In genomic region chr7:136339464-136339863, GRCh38 we compare ENCODE assay signal across 23 cellular contexts.
DNase-seq lines count a peak whose midpoint lies in the region; ATAC-seq and TF ChIP-seq lines count a peak whose summit lies in the region.
"Had no signal": no experiment of that assay in that cellular context is flagged by ENCODE, and none has a peak within 500 bp of the region (broad histone marks: within the 10 kb centered on the region; RNA-seq: fewer than 3 reads in every experiment).

No MANE protein-coding gene starts in this region.

- H3K4me3 ChIP-seq in AG10803 (ENCODE audit: low read length): no peak overlapping the region
- H3K4me3 ChIP-seq in astrocyte of the spinal cord (ENCODE audit: low read depth, low read length): no peak overlapping the region
- no peak overlapping the region for H3K4me3 ChIP-seq in left ventricle myocardium inferior
- H3K4me3 ChIP-seq: GM23338, SJCRH30 had no signal

- DNase-seq in AG10803 (ENCODE audit: low read depth) (peak; percentile 4), RKO (ENCODE audit: low spot score) (peak; percentile 28), astrocyte of the spinal cord (ENCODE audit: low read depth, low spot score) (peak; percentile 5), hypothalamus (lab: John Stamatoyannopoulos, UW) (no peak), left ventricle myocardium inferior (no peak)
- DNase-seq in stimulated activated CD4-positive, alpha-beta T cell treated with anti-CD3 and anti-CD28 coated beads, Interleukin-2, amount 100 ng/mL, for 48 hours: no peak
- DNase-seq: 8988T; Calu3; CD8-positive, alpha-beta memory T cell; DMS53; HCEC 1CT; Karpas-422; MM.1S; NCI-H1048; NCI-H1417 treated with DMSO at 0.1 percent for 48 hours; NCI-H187; NCI-H2107; NCI-H69; SJCRH30 had no signal

- H3K4me1 ChIP-seq in left ventricle myocardium inferior: no peaks in the 10 kb centered on the region
- H3K4me1 ChIP-seq: SJCRH30 had no signal

- no peaks in the 10 kb centered on the region for H3K9me3 ChIP-seq in left ventricle myocardium inferior (replicated peaks)
- H3K9me3 ChIP-seq: SJCRH30 had no signal

- no peaks in the 10 kb centered on the region for H3K36me3 ChIP-seq in left ventricle myocardium inferior
- H3K36me3 ChIP-seq: SJCRH30 had no signal

- H3K27me3 ChIP-seq in left ventricle myocardium inferior (ENCODE audit: low read depth): no peaks in the 10 kb centered on the region
- H3K27me3 ChIP-seq: SJCRH30 had no signal

- TF ChIP-seq CTCF in AG10803 (conservative IDR thresholded peaks at IDR 0.05; ENCODE audit: low read length) (no peak), astrocyte of the spinal cord (IDR thresholded peaks at IDR 0.05; ENCODE audit: low read depth, low read length) (no peak), left ventricle myocardium inferior (IDR thresholded peaks at IDR 0.05; ENCODE audit: borderline replicate concordance) (no peak)

- intact Hi-C loops in left ventricle myocardium inferior (cut with micrococcal nuclease): no loop called here

- in situ Hi-C loops in astrocyte of the spinal cord (cut with HindIII; ENCODE audit: low sequenced_read_pairs): no loop called here

- H3K27ac ChIP-seq in left ventricle myocardium inferior (replicated peaks): no peak overlapping the region
- H3K27ac ChIP-seq: C4-2B, SJCRH30 had no signal

- peak; percentile 57 for ATAC-seq in HG02938 (IDR thresholded peaks at IDR 0.05; ENCODE audit: unreplicated experiment)
- ATAC-seq in HG02840 (IDR thresholded peaks at IDR 0.05; ENCODE audit: low FRiP score, unreplicated experiment): no peak
- ATAC-seq: GM23338 had no signal

Comparison
In these comparisons a context has a peak if more than half of its experiments do, and no peak if none do; other contexts are left out.
1. DNase-seq: peak in AG10803 (single experiment), RKO (single experiment) and astrocyte of the spinal cord (single experiment); none in stimulated activated CD4-positive, alpha-beta T cell treated with anti-CD3 and anti-CD28 coated beads, Interleukin-2, amount 100 ng/mL, for 48 hours (0 of 2), hypothalamus (0 of 51) and left ventricle myocardium inferior (single experiment).